Comparison of ENCODE assay signal across 30 cellular contexts in the genomic region with DNA sequence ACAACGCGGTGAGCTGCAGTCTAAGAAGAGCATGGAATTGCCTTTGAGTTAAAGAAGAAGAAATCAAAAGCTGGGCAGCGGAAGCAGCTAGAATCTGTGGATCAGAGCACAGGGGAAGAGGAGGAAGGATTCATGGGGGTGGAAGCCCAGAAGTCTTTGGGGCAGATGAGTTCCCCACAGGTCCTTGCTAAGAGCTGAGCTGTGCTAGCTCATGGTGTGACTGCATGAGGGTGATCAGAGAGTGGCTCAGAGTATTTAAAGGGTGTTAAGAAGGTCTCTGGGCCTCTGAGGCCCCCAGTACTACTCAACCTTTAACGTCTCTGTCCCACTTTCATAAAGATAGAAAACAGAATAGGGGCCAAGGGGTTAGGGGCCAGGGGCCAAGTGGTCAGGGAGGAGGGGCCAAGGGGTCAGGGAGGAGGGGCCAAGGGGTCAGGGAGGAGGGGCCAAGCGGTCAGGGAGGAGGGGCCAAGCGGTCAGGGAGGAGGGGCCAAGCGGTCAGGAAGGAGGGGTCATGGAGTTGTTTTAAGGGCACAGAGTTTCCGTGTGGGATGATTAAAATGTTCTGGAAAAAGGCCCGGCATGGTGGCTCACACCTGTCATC.
"Had no signal": no experiment of that assay in that cellular context is flagged by ENCODE, and none has a peak within 500 bp of the region (broad histone marks: within the 10 kb centered on the region; RNA-seq: fewer than 3 reads in every experiment).

No MANE protein-coding gene starts in this region.

- FAIRE-seq: bronchial epithelial cell, TTC549 had no signal

- H3K4me1 ChIP-seq: Peyer's patch had no signal

- ATAC-seq: activated CD8-positive, alpha-beta memory T cell treated with anti-CD3 and anti-CD28 coated beads, Interleukin-2, amount 10 ng/mL, durations not matched to agents 7 days and 5 days; activated naive CD8-positive, alpha-beta T cell treated with anti-CD3 and anti-CD28 coated beads, Interleukin-2, amount 50 U/mL, for 24 hours; PC-3 had no signal

- H3K27ac Mint-ChIP-seq: activated B cell treated with CpG ODN at 0.5 μM for 24 hours; activated CD4-positive, alpha-beta memory T cell treated with anti-CD3 and anti-CD28 coated beads, Interleukin-2, amount 10 ng/mL, durations not matched to agents 7 days and 5 days; activated CD8-positive, alpha-beta memory T cell treated with anti-CD3 and anti-CD28 coated beads, Interleukin-2, amount 10 ng/mL, durations not matched to agents 7 days and 5 days; activated naive CD4-positive, alpha-beta T cell treated with anti-CD3 and anti-CD28 coated beads, Interleukin-2, amount 10 ng/mL, durations not matched to agents 7 days and 5 days; activated naive CD8-positive, alpha-beta T cell; activated naive CD8-positive, alpha-beta T cell treated with anti-CD3 and anti-CD28 coated beads, Interleukin-2, amount 50 U/mL, for 24 hours; brain; T-helper 2 cell treated with Interferon-gamma antibody and Interleukin-4, amounts not matched to agents 5 μg/mL and 100 μg/mL, for 36 hours had no signal

- H3K4me3 Mint-ChIP-seq: activated B cell treated with CpG ODN at 0.5 μM for 24 hours; activated CD4-positive, alpha-beta memory T cell treated with anti-CD3 and anti-CD28 coated beads, Interleukin-2, amount 10 ng/mL, durations not matched to agents 7 days and 5 days; activated CD8-positive, alpha-beta memory T cell treated with anti-CD3 and anti-CD28 coated beads, Interleukin-2, amount 10 ng/mL, durations not matched to agents 7 days and 5 days; activated naive CD4-positive, alpha-beta T cell treated with anti-CD3 and anti-CD28 coated beads, Interleukin-2, amount 10 ng/mL, durations not matched to agents 7 days and 5 days; activated naive CD8-positive, alpha-beta T cell; activated naive CD8-positive, alpha-beta T cell treated with anti-CD3 and anti-CD28 coated beads, Interleukin-2, amount 50 U/mL, for 24 hours; brain; T-helper 2 cell treated with Interferon-gamma antibody and Interleukin-4, amounts not matched to agents 5 μg/mL and 100 μg/mL, for 36 hours had no signal

- H3K9me3 ChIP-seq: Peyer's patch had no signal

- H3K27me3 ChIP-seq: Peyer's patch had no signal

- H3K27ac ChIP-seq: KMS-11, Peyer's patch had no signal

- H3K4me1 Mint-ChIP-seq: activated B cell treated with CpG ODN at 0.5 μM for 24 hours; activated CD4-positive, alpha-beta memory T cell treated with anti-CD3 and anti-CD28 coated beads, Interleukin-2, amount 10 ng/mL, durations not matched to agents 7 days and 5 days; activated CD8-positive, alpha-beta memory T cell treated with anti-CD3 and anti-CD28 coated beads, Interleukin-2, amount 10 ng/mL, durations not matched to agents 7 days and 5 days; activated naive CD4-positive, alpha-beta T cell treated with anti-CD3 and anti-CD28 coated beads, Interleukin-2, amount 10 ng/mL, durations not matched to agents 7 days and 5 days; activated naive CD8-positive, alpha-beta T cell treated with anti-CD3 and anti-CD28 coated beads, Interleukin-2, amount 50 U/mL, for 24 hours; brain had no signal

- H3K4me2 ChIP-seq: KMS-11 had no signal

- H3K27me3 Mint-ChIP-seq: activated B cell treated with CpG ODN at 0.5 μM for 24 hours; activated CD4-positive, alpha-beta memory T cell treated with anti-CD3 and anti-CD28 coated beads, Interleukin-2, amount 10 ng/mL, durations not matched to agents 7 days and 5 days; activated CD8-positive, alpha-beta memory T cell treated with anti-CD3 and anti-CD28 coated beads, Interleukin-2, amount 10 ng/mL, durations not matched to agents 7 days and 5 days; activated naive CD4-positive, alpha-beta T cell treated with anti-CD3 and anti-CD28 coated beads, Interleukin-2, amount 10 ng/mL, durations not matched to agents 7 days and 5 days; activated naive CD8-positive, alpha-beta T cell; activated naive CD8-positive, alpha-beta T cell treated with anti-CD3 and anti-CD28 coated beads, Interleukin-2, amount 50 U/mL, for 24 hours; brain had no signal

- H3K36me3 Mint-ChIP-seq: activated naive CD4-positive, alpha-beta T cell treated with anti-CD3 and anti-CD28 coated beads, Interleukin-2, amount 10 ng/mL, durations not matched to agents 7 days and 5 days had no signal

- H3K9me3 Mint-ChIP-seq: activated B cell treated with CpG ODN at 0.5 μM for 24 hours; activated CD4-positive, alpha-beta memory T cell treated with anti-CD3 and anti-CD28 coated beads, Interleukin-2, amount 10 ng/mL, durations not matched to agents 7 days and 5 days; activated naive CD4-positive, alpha-beta T cell treated with anti-CD3 and anti-CD28 coated beads, Interleukin-2, amount 10 ng/mL, durations not matched to agents 7 days and 5 days; activated naive CD8-positive, alpha-beta T cell treated with anti-CD3 and anti-CD28 coated beads, Interleukin-2, amount 50 U/mL, for 24 hours; brain; T-helper 2 cell treated with Interferon-gamma antibody and Interleukin-4, amounts not matched to agents 5 μg/mL and 100 μg/mL, for 36 hours had no signal

- H3K4me3 ChIP-seq: Peyer's patch had no signal

- DNase-seq: activated B cell treated with CpG ODN at 0.5 μM for 24 hours; activated CD4-positive, alpha-beta memory T cell treated with anti-CD3 and anti-CD28 coated beads, Interleukin-2, amount 10 ng/mL, durations not matched to agents 7 days and 5 days; activated CD4-positive, alpha-beta T cell treated with anti-CD3 and anti-CD28 coated beads for 1 hour; activated CD4-positive, alpha-beta T cell treated with anti-CD3 and anti-CD28 coated beads for 48 hours; activated CD8-positive, alpha-beta memory T cell treated with anti-CD3 and anti-CD28 coated beads for 24 hours; activated CD8-positive, alpha-beta memory T cell treated with anti-CD3 and anti-CD28 coated beads, Interleukin-2, amount 10 ng/mL, durations not matched to agents 7 days and 5 days; activated CD8-positive, alpha-beta memory T cell treated with anti-CD3 and anti-CD28 coated beads, Interleukin-2, amount 50 U/mL, for 48 hours; activated effector memory CD4-positive, alpha-beta T cell treated with Interleukin-2 at 50 U/mL for 16 hours; activated naive CD4-positive, alpha-beta T cell treated with anti-CD3 and anti-CD28 coated beads, Interleukin-2, amount 10 ng/mL, durations not matched to agents 7 days and 5 days; activated naive CD8-positive, alpha-beta T cell treated with anti-CD3 and anti-CD28 coated beads, Interleukin-2, amount 50 U/mL, for 24 hours; activated T-cell treated with anti-CD3 and anti-CD28 coated beads, Interleukin-2, amount 50 U/mL, for 48 hours; caudate nucleus; MM.1S; MV-4-11; NCI-H1092; NCI-H1436 treated with DMSO at 0.1 percent for 48 hours; NCI-H1694 treated with DMSO at 0.1 percent for 48 hours; NCI-H2029; NCI-H345; NCI-H524 treated with DMSO at 0.1 percent for 48 hours; PC-3; Peyer's patch; RPMI8226; SIG-M5 had no signal

- H3K9ac ChIP-seq: KMS-11 had no signal
